Comparison of ENCODE assay signal across 18 cellular contexts in genomic region chr6:141203902-141204575, GRCh38.
DNase-seq lines count a peak whose midpoint lies in the region; ATAC-seq and TF ChIP-seq lines count a peak whose summit lies in the region.
"Had no signal": no experiment of that assay in that cellular context is flagged by ENCODE, and none has a peak within 500 bp of the region (broad histone marks: within the 10 kb centered on the region; RNA-seq: fewer than 3 reads in every experiment).

No MANE protein-coding gene starts in this region.

- no peaks in the 10 kb centered on the region for H3K4me1 ChIP-seq in osteoblast (ENCODE audit: insufficient read depth, low read length)
- H3K4me1 ChIP-seq: left ventricle myocardium inferior, uterus had no signal

- no peaks in the 10 kb centered on the region for H3K9me3 ChIP-seq in osteoblast (ENCODE audit: low read depth, low read length)
- H3K9me3 ChIP-seq: uterus had no signal

- H3K4me3 ChIP-seq in LNCaP clone FGC (ENCODE audit: low read depth, low read length) (no peak overlapping the region), choroid plexus epithelial cell (ENCODE audit: low read depth, low read length) (no peak overlapping the region), osteoblast (ENCODE audit: insufficient read depth, low read length) (no peak overlapping the region)
- H3K4me3 ChIP-seq: left ventricle myocardium inferior, uterus had no signal

- H3K27me3 ChIP-seq in osteoblast (ENCODE audit: insufficient read depth, low read length), result no peaks in the 10 kb centered on the region
- H3K27me3 ChIP-seq: uterus had no signal

- no peaks in the 10 kb centered on the region for H4K20me1 ChIP-seq in osteoblast (ENCODE audit: insufficient read depth, low read length)

- no peaks in the 10 kb centered on the region for H3K36me3 ChIP-seq in osteoblast (ENCODE audit: insufficient read depth, low read length)
- H3K36me3 ChIP-seq: left ventricle myocardium inferior, uterus had no signal

- H3K79me2 ChIP-seq in osteoblast (ENCODE audit: insufficient read depth, low read length), result no peaks in the 10 kb centered on the region

- H3K4me2 ChIP-seq in osteoblast (ENCODE audit: insufficient read depth, low read length), result no peak overlapping the region

- DNase-seq in EH (ENCODE audit: low read depth) (peak; percentile 72), LNCaP clone FGC (ENCODE audit: low read depth) (peak; percentile 3), choroid plexus epithelial cell (ENCODE audit: low read depth) (peak; percentile 84), osteoblast (ENCODE audit: insufficient read length, low spot score, missing footprints) (no peak), NCI-H1694 (lab: John Stamatoyannopoulos, UW) (no peak), DMS114 treated with DMSO at 0.1 percent for 48 hours (lab: John Stamatoyannopoulos, UW; ENCODE audit: unreplicated experiment) (no peak), HPDE6-E6E7 (ENCODE audit: extremely low spot score) (no peak)
- DNase-seq: activated effector memory CD4-positive, alpha-beta T cell treated with Interleukin-2 at 50 U/mL for 16 hours; aorta; DMS 273 treated with DMSO at 0.1 percent for 48 hours; left ventricle myocardium inferior; NCI-H1048; NK-92 treated with Interleukin-12 subunit alpha and Interleukin-12 subunit beta, amount 100 ng/mL, for 24 hours; posterior cingulate gyrus; uterus had no signal

- H2AFZ ChIP-seq in osteoblast (ENCODE audit: low read length), result peak overlapping the region; percentile 23

- TF ChIP-seq CTCF in LNCaP clone FGC (IDR thresholded peaks at IDR 0.05; ENCODE audit: control insufficient read depth, extremely low read depth, insufficient read depth), result no peak
- TF ChIP-seq CTCF in choroid plexus epithelial cell (conservative IDR thresholded peaks at IDR 0.05; ENCODE audit: low read depth, low read length), result no peak
- TF ChIP-seq CTCF in osteoblast (IDR thresholded peaks at IDR 0.05; ENCODE audit: extremely low read depth, low read depth, low read length), result no peak

- H3K27ac ChIP-seq in osteoblast (ENCODE audit: low read depth, low read length), result no peak overlapping the region
- H3K27ac ChIP-seq: left ventricle myocardium inferior, uterus had no signal

- ATAC-seq in HG02642 (IDR thresholded peaks at IDR 0.05; ENCODE audit: poor library complexity, unreplicated experiment), result no peak
- ATAC-seq: activated CD4-positive, CD25-positive, alpha-beta regulatory T cell treated with anti-CD3 and anti-CD28 coated beads, Interleukin-2, amount 50 U/mL, for 24 hours; esophagus mucosa had no signal

Comparison
In these comparisons a context has a peak if more than half of its experiments do, and no peak if none do; other contexts are left out.
1. DNase-seq: peak in EH (single experiment), LNCaP clone FGC (single experiment) and choroid plexus epithelial cell (single experiment); none in osteoblast (single experiment), NCI-H1694 (single experiment), DMS114 treated with DMSO at 0.1 percent for 48 hours (single experiment) and HPDE6-E6E7 (single experiment).